Comparison of ENCODE assay signal across 1 cellular context in the genomic region with DNA sequence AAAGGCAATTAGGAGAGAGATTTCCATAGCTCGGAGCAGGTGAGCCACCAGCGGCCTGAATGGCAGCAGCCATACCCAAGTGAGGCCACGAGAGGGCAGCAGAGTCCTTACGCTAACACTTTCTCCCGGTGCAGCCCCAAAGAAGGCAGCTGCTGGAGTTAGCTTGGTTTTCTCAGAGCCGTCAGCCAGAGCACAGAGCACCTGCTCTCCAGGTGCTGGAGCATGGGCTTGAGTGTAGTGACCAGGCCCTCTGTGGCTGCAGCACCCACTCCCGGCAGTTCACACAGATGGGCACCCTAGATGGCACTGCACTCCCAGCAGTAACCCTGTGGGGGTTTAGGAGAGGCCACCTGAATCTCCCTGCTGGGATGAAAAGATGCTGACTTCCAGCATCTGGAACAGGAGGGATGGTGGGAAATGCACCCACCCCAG.
TF ChIP-seq lines count a peak whose summit lies in the region.

No MANE protein-coding gene starts in this region.

TF ChIP-seq in HepG2, 621 proteins besides CTCF, POLR2A, EP300 and RAD21 (continued from another document and continues in another):
- TF ChIP-seq, protein P1, sequence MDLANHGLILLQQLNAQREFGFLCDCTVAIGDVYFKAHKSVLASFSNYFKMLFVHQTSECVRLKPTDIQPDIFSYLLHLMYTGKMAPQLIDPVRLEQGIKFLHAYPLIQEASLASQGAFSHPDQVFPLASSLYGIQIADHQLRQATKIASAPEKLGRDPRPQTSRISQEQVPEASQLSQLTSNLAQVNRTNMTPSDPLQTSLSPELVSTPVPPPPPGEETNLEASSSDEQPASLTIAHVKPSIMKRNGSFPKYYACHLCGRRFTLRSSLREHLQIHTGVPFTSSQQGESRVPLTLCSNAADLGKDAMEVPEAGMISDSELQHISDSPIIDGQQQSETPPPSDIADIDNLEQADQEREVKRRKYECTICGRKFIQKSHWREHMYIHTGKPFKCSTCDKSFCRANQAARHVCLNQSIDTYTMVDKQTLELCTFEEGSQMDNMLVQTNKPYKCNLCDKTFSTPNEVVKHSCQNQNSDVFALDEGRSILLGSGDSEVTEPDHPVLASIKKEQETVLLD (CRISPR knock-in tag; IDR thresholded peaks at IDR 0.05; ENCODE audit: low read depth) = no peak
- TF ChIP-seq, protein P2, sequence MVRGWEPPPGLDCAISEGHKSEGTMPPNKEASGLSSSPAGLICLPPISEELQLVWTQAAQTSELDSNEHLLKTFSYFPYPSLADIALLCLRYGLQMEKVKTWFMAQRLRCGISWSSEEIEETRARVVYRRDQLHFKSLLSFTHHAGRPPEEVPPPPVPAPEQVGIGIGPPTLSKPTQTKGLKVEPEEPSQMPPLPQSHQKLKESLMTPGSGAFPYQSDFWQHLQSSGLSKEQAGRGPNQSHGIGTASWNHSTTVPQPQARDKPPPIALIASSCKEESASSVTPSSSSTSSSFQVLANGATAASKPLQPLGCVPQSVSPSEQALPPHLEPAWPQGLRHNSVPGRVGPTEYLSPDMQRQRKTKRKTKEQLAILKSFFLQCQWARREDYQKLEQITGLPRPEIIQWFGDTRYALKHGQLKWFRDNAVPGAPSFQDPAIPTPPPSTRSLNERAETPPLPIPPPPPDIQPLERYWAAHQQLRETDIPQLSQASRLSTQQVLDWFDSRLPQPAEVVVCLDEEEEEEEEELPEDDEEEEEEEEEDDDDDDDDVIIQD (CRISPR knock-in tag; IDR thresholded peaks at IDR 0.05; ENCODE audit: low read depth) = 0 out of 2 replicates have a peak, but pooled peaks have one; percentile 22
- TF ChIP-seq KLF13 (CRISPR knock-in tag; IDR thresholded peaks at IDR 0.05) = no peak
- peak; percentile 53; the same call in 1 of the 2 replicates for TF ChIP-seq SMAD3 (CRISPR knock-in tag; IDR thresholded peaks at IDR 0.05)
- TF ChIP-seq PHF21A (CRISPR knock-in tag; IDR thresholded peaks at IDR 0.05) = 0 out of 2 replicates have a peak, but pooled peaks have one; percentile 1
- no peak for TF ChIP-seq MED13 (CRISPR knock-in tag; IDR thresholded peaks at IDR 0.05)
- no peak for TF ChIP-seq ZNF879 (CRISPR knock-in tag; IDR thresholded peaks at IDR 0.05)
- TF ChIP-seq JUND (CRISPR knock-in tag; IDR thresholded peaks at IDR 0.05) = 0 out of 2 replicates have a peak, but pooled peaks have one; percentile 11
- TF ChIP-seq TAF1 (CRISPR knock-in tag; IDR thresholded peaks at IDR 0.05) = no peak
- no peak for TF ChIP-seq ZNF652 (CRISPR knock-in tag; IDR thresholded peaks at IDR 0.05; ENCODE audit: borderline replicate concordance, low read depth)
- TF ChIP-seq, protein P3, sequence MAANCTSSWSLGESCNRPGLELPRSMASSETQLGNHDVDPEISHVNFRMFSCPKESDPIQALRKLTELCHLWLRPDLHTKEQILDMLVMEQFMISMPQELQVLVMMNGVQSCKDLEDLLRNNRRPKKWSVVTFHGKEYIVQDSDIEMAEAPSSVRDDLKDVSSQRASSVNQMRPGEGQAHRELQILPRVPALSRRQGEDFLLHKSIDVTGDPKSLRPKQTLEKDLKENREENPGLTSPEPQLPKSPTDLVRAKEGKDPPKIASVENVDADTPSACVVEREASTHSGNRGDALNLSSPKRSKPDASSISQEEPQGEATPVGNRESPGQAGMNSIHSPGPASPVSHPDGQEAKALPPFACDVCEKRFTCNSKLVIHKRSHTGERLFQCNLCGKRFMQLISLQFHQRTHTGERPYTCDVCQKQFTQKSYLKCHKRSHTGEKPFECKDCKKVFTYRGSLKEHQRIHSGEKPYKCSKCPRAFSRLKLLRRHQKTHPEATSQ (CRISPR knock-in tag; IDR thresholded peaks at IDR 0.05; ENCODE audit: borderline replicate concordance) = 0 out of 2 replicates have a peak, but pooled peaks have one; percentile 24
- TF ChIP-seq, protein P4, sequence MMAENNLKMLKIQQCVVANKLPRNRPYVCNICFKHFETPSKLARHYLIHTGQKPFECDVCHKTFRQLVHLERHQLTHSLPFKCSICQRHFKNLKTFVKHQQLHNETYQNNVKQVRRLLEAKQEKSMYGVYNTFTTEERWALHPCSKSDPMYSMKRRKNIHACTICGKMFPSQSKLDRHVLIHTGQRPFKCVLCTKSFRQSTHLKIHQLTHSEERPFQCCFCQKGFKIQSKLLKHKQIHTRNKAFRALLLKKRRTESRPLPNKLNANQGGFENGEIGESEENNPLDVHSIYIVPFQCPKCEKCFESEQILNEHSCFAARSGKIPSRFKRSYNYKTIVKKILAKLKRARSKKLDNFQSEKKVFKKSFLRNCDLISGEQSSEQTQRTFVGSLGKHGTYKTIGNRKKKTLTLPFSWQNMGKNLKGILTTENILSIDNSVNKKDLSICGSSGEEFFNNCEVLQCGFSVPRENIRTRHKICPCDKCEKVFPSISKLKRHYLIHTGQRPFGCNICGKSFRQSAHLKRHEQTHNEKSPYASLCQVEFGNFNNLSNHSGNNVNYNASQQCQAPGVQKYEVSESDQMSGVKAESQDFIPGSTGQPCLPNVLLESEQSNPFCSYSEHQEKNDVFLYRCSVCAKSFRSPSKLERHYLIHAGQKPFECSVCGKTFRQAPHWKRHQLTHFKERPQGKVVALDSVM (CRISPR knock-in tag; IDR thresholded peaks at IDR 0.05) = no peak
- TF ChIP-seq ZFP1 (CRISPR knock-in tag; IDR thresholded peaks at IDR 0.05) = no peak
- no peak for TF ChIP-seq CBX2 (IDR thresholded peaks at IDR 0.05; ENCODE audit: low read depth, low read length)
- no peak for TF ChIP-seq CBX2 (CRISPR knock-in tag; IDR thresholded peaks at IDR 0.05; ENCODE audit: low read depth)
- TF ChIP-seq IRF2 (CRISPR knock-in tag; IDR thresholded peaks at IDR 0.05) = peak; percentile 50; the same call in 1 of the 2 replicates
- no peak for TF ChIP-seq PRPF4 (IDR thresholded peaks at IDR 0.05; ENCODE audit: low read depth, low read length, poor library complexity, severe bottlenecking)
- no peak for TF ChIP-seq POLR2AphosphoS2 (IDR thresholded peaks at IDR 0.05; ENCODE audit: low read depth, low read length)
- TF ChIP-seq ZNF607 (CRISPR knock-in tag; IDR thresholded peaks at IDR 0.05; ENCODE audit: borderline replicate concordance) = peak; percentile 55; the same call in 1 of the 2 replicates
- no peak for TF ChIP-seq RARA (CRISPR knock-in tag; IDR thresholded peaks at IDR 0.05)
- TF ChIP-seq ZNF205 (CRISPR knock-in tag; IDR thresholded peaks at IDR 0.05) = no peak
- no peak for TF ChIP-seq ZNF678 (CRISPR knock-in tag; IDR thresholded peaks at IDR 0.05)
- no peak for TF ChIP-seq ZNF460 (CRISPR knock-in tag; IDR thresholded peaks at IDR 0.05; ENCODE audit: borderline replicate concordance)
- TF ChIP-seq ARNTL (CRISPR knock-in tag; IDR thresholded peaks at IDR 0.05) = no peak
- TF ChIP-seq ZNF891 (CRISPR knock-in tag; IDR thresholded peaks at IDR 0.05) = no peak
- no peak for TF ChIP-seq ZKSCAN5 (CRISPR knock-in tag; IDR thresholded peaks at IDR 0.05)
- TF ChIP-seq MAFF (IDR thresholded peaks at IDR 0.05; ENCODE audit: low read depth, low read length) = no peak
- TF ChIP-seq, protein P5, sequence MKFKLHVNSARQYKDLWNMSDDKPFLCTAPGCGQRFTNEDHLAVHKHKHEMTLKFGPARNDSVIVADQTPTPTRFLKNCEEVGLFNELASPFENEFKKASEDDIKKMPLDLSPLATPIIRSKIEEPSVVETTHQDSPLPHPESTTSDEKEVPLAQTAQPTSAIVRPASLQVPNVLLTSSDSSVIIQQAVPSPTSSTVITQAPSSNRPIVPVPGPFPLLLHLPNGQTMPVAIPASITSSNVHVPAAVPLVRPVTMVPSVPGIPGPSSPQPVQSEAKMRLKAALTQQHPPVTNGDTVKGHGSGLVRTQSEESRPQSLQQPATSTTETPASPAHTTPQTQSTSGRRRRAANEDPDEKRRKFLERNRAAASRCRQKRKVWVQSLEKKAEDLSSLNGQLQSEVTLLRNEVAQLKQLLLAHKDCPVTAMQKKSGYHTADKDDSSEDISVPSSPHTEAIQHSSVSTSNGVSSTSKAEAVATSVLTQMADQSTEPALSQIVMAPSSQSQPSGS (CRISPR knock-in tag; IDR thresholded peaks at IDR 0.05) = 0 out of 2 replicates have a peak, but pooled peaks have one; percentile 26
- TF ChIP-seq NCOA2 (CRISPR knock-in tag; IDR thresholded peaks at IDR 0.05) = no peak
- TF ChIP-seq EZH2 (conservative IDR thresholded peaks at IDR 0.05; ENCODE audit: low read depth, low read length) = no peak
- TF ChIP-seq JUNB (CRISPR knock-in tag; IDR thresholded peaks at IDR 0.05; ENCODE audit: borderline replicate concordance) = no peak
- TF ChIP-seq, protein P6, sequence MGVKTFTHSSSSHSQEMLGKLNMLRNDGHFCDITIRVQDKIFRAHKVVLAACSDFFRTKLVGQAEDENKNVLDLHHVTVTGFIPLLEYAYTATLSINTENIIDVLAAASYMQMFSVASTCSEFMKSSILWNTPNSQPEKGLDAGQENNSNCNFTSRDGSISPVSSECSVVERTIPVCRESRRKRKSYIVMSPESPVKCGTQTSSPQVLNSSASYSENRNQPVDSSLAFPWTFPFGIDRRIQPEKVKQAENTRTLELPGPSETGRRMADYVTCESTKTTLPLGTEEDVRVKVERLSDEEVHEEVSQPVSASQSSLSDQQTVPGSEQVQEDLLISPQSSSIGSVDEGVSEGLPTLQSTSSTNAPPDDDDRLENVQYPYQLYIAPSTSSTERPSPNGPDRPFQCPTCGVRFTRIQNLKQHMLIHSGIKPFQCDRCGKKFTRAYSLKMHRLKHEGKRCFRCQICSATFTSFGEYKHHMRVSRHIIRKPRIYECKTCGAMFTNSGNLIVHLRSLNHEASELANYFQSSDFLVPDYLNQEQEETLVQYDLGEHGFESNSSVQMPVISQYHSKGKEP (CRISPR knock-in tag; IDR thresholded peaks at IDR 0.05) = no peak
- TF ChIP-seq, protein P7, sequence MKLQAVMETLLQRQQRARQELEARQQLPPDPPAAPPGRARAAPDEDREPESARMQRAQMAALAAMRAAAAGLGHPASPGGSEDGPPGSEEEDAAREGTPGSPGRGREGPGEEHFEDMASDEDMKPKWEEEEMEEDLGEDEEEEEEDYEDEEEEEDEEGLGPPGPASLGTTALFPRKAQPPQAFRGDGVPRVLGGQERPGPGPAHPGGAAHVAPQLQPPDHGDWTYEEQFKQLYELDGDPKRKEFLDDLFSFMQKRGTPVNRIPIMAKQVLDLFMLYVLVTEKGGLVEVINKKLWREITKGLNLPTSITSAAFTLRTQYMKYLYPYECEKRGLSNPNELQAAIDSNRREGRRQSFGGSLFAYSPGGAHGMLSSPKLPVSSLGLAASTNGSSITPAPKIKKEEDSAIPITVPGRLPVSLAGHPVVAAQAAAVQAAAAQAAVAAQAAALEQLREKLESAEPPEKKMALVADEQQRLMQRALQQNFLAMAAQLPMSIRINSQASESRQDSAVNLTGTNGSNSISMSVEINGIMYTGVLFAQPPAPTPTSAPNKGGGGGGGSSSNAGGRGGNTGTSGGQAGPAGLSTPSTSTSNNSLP (IDR thresholded peaks at IDR 0.05; ENCODE audit: low read depth, low read length) = no peak
- peak; percentile 72 for TF ChIP-seq ZNF501 (CRISPR knock-in tag; IDR thresholded peaks at IDR 0.05)
- no peak for TF ChIP-seq ZNF296 (CRISPR knock-in tag; conservative IDR thresholded peaks at IDR 0.05)
- TF ChIP-seq, protein P8, sequence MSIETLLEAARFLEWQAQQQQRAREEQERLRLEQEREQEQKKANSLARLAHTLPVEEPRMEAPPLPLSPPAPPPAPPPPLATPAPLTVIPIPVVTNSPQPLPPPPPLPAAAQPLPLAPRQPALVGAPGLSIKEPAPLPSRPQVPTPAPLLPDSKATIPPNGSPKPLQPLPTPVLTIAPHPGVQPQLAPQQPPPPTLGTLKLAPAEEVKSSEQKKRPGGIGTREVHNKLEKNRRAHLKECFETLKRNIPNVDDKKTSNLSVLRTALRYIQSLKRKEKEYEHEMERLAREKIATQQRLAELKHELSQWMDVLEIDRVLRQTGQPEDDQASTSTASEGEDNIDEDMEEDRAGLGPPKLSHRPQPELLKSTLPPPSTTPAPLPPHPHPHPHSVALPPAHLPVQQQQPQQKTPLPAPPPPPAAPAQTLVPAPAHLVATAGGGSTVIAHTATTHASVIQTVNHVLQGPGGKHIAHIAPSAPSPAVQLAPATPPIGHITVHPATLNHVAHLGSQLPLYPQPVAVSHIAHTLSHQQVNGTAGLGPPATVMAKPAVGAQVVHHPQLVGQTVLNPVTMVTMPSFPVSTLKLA (IDR thresholded peaks at IDR 0.05) = no peak
- TF ChIP-seq MIER3 (CRISPR knock-in tag; IDR thresholded peaks at IDR 0.05; ENCODE audit: borderline replicate concordance) = no peak
- TF ChIP-seq HMG20B (CRISPR knock-in tag; conservative IDR thresholded peaks at IDR 0.05) = no peak
- TF ChIP-seq, protein P9, sequence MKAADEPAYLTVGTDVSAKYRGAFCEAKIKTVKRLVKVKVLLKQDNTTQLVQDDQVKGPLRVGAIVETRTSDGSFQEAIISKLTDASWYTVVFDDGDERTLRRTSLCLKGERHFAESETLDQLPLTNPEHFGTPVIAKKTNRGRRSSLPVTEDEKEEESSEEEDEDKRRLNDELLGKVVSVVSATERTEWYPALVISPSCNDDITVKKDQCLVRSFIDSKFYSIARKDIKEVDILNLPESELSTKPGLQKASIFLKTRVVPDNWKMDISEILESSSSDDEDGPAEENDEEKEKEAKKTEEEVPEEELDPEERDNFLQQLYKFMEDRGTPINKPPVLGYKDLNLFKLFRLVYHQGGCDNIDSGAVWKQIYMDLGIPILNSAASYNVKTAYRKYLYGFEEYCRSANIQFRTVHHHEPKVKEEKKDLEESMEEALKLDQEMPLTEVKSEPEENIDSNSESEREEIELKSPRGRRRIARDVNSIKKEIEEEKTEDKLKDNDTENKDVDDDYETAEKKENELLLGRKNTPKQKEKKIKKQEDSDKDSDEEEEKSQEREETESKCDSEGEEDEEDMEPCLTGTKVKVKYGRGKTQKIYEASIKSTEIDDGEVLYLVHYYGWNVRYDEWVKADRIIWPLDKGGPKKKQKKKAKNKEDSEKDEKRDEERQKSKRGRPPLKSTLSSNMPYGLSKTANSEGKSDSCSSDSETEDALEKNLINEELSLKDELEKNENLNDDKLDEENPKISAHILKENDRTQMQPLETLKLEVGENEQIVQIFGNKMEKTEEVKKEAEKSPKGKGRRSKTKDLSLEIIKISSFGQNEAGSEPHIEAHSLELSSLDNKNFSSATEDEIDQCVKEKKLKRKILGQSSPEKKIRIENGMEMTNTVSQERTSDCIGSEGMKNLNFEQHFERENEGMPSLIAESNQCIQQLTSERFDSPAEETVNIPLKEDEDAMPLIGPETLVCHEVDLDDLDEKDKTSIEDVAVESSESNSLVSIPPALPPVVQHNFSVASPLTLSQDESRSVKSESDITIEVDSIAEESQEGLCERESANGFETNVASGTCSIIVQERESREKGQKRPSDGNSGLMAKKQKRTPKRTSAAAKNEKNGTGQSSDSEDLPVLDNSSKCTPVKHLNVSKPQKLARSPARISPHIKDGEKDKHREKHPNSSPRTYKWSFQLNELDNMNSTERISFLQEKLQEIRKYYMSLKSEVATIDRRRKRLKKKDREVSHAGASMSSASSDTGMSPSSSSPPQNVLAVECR (CRISPR knock-in tag; IDR thresholded peaks at IDR 0.05; ENCODE audit: borderline replicate concordance) = no peak
- no peak for TF ChIP-seq ZNF24 (IDR thresholded peaks at IDR 0.05)
